ENCODE assay signal across 9 cellular contexts in genomic region chr14:20610002-20610765, GRCh38. TPM values are rescaled to one million over a fixed set of nuclear protein-coding genes. Genes with fewer than 3 reads are reported as not detected.
A peak's percentile ranks its signal among the peaks of the same experiment; 100 is the strongest.
DNase-seq lines count a peak whose midpoint lies in the region; ATAC-seq and TF ChIP-seq lines count a peak whose summit lies in the region.
"Had no signal": no experiment of that assay in that cellular context is flagged by ENCODE, and none has a peak within 500 bp of the region (broad histone marks: within the 10 kb centered on the region; RNA-seq: fewer than 3 reads in every experiment).

No MANE protein-coding gene starts in this region.

- H3K27ac ChIP-seq in HUES64 (ENCODE audit: low read depth, low read length) (no peak overlapping the region), esophagus squamous epithelium (peak overlapping the region; percentile 65 to 83 (median 76)), muscle layer of colon (ENCODE audit: low read depth, low read length) (peak overlapping the region; percentile 29)

- peaks cover 2% of the 10 kb centered on the region for H3K4me1 Mint-ChIP-seq in activated T-cell treated with anti-CD3 and anti-CD28 coated beads, Interleukin-2, amount 50 U/mL, for 24 hours (ENCODE audit: low read depth)

- H3K27ac Mint-ChIP-seq in activated T-cell treated with anti-CD3 and anti-CD28 coated beads, Interleukin-2, amount 50 U/mL, for 24 hours: no peak overlapping the region

- H3K9ac ChIP-seq in HUES64 (ENCODE audit: low read depth, low read length) (peak overlapping the region; percentile 67), muscle layer of colon (ENCODE audit: low read length) (peak overlapping the region; percentile 51)

- no peaks in the 10 kb centered on the region for H3K27me3 ChIP-seq in HUES64 (ENCODE audit: insufficient read depth, low read length)
- H3K27me3 ChIP-seq in esophagus squamous epithelium: no peaks in the 10 kb centered on the region
- no peaks in the 10 kb centered on the region for H3K27me3 ChIP-seq in muscle layer of colon (ENCODE audit: control insufficient read depth in 1 of 2, insufficient read depth in 2 of 2, low read length in 2 of 2)

- no peaks in the 10 kb centered on the region for H3K9me3 Mint-ChIP-seq in activated T-cell treated with anti-CD3 and anti-CD28 coated beads, Interleukin-2, amount 50 U/mL, for 24 hours

- no peaks in the 10 kb centered on the region for H3K27me3 Mint-ChIP-seq in activated T-cell treated with anti-CD3 and anti-CD28 coated beads, Interleukin-2, amount 50 U/mL, for 24 hours

- TF ChIP-seq CTCF in esophagus squamous epithelium (IDR thresholded peaks at IDR 0.05): no peak

- no peaks in the 10 kb centered on the region for H3K9me3 ChIP-seq in HUES64 (ENCODE audit: insufficient read depth, low read depth, low read length)
- no peaks in the 10 kb centered on the region for H3K9me3 ChIP-seq in esophagus squamous epithelium
- H3K9me3 ChIP-seq in muscle layer of colon (ENCODE audit: low read length): no peaks in the 10 kb centered on the region

- ATAC-seq in GM21447 (IDR thresholded peaks at IDR 0.05; ENCODE audit: unreplicated experiment): no peak

- DNase-seq in DMS114 treated with DMSO at 0.1 percent for 48 hours (lab: John Stamatoyannopoulos, UW; ENCODE audit: unreplicated experiment) (peak; percentile 72), OCI-M2 (lab: John Stamatoyannopoulos, UW; ENCODE audit: unreplicated experiment) (peak; percentile 93), esophagus squamous epithelium (lab: John Stamatoyannopoulos, UW) (no peak)
- DNase-seq in activated T-cell treated with anti-CD3 and anti-CD28 coated beads, Interleukin-2, amount 50 U/mL, for 24 hours: peak; percentile 88
- peak; percentile 93 for DNase-seq in stimulated activated CD8-positive, alpha-beta memory T cell treated with anti-CD3 and anti-CD28 coated beads, Interleukin-4, amount 100 ng/mL, for 48 hours

- peak overlapping the region; percentile 88 for H3K4me3 ChIP-seq in HUES64 (ENCODE audit: low read length)
- H3K4me3 ChIP-seq in esophagus squamous epithelium: peak overlapping the region; percentile 67 to 95 (median 80)
- H3K4me3 ChIP-seq in muscle layer of colon (ENCODE audit: low read depth in 1 of 2, low read length in 2 of 2): peak overlapping the region; percentile 46 to 88

- intact Hi-C loops in esophagus squamous epithelium (cut with DNase I): loop anchor here (5.0 to 10.0 kb wide), 2 partner anchors 268 to 365 kb away; partner anchors contain the start of gene PARP2

- H3K36me3 Mint-ChIP-seq in activated T-cell treated with anti-CD3 and anti-CD28 coated beads, Interleukin-2, amount 50 U/mL, for 24 hours (ENCODE audit: low read depth): no peaks in the 10 kb centered on the region

- H3K4me1 ChIP-seq in HUES64 (ENCODE audit: insufficient read depth, low read length) (peaks cover 11% of the 10 kb centered on the region), esophagus squamous epithelium (peaks cover 0 to 42% (median 6%) of the 10 kb centered on the region in 3 donors), muscle layer of colon (ENCODE audit: insufficient read depth, low read length) (peaks cover 15% of the 10 kb centered on the region)

- WGBS in HUES64: 20% methylated on average over 26 of the region's 27 CpGs
- 6% methylated on average over 27 of the region's 27 CpGs for WGBS in esophagus squamous epithelium, 2 donors

- no peaks in the 10 kb centered on the region for H3K36me3 ChIP-seq in HUES64 (ENCODE audit: insufficient read depth, low read length)
- H3K36me3 ChIP-seq in esophagus squamous epithelium: no peaks in the 10 kb centered on the region
- H3K36me3 ChIP-seq in muscle layer of colon (ENCODE audit: insufficient read depth, low read length): no peaks in the 10 kb centered on the region

- no peak overlapping the region for H3K4me3 Mint-ChIP-seq in activated T-cell treated with anti-CD3 and anti-CD28 coated beads, Interleukin-2, amount 50 U/mL, for 24 hours

- TF ChIP-seq POLR2A in esophagus squamous epithelium (IDR thresholded peaks at IDR 0.05): no peak

RNA-seq across cellular contexts. Expression of gene RNASE12, which starts 19.0 kb away (rescaled TPM):
- not detected for polyA plus RNA-seq in HUES64 (2013, experiment 1 of 2)
- polyA plus RNA-seq in HUES64 (2013, experiment 2 of 2): not detected
- not detected for total RNA-seq in esophagus squamous epithelium
- total RNA-seq: T-helper 2 cell treated with Interferon-gamma antibody and Interleukin-4, amounts not matched to agents 100 ng/mL and 5 ng/mL, for 36 hours had no signal

RNA-seq across cellular contexts. Expression of gene RNASE11, which starts 22.4 kb away (rescaled TPM):
- polyA plus RNA-seq in HUES64 (2013, experiment 1 of 2): not detected
- polyA plus RNA-seq in HUES64 (2013, experiment 2 of 2): not detected
- not detected for total RNA-seq in esophagus squamous epithelium
- total RNA-seq: T-helper 2 cell treated with Interferon-gamma antibody and Interleukin-4, amounts not matched to agents 100 ng/mL and 5 ng/mL, for 36 hours had no signal

RNA-seq across cellular contexts. Expression of gene OR6S1, which starts 31.3 kb away (rescaled TPM):
- not detected for polyA plus RNA-seq in HUES64 (2013, experiment 1 of 2)
- not detected for polyA plus RNA-seq in HUES64 (2013, experiment 2 of 2)
- not detected for total RNA-seq in esophagus squamous epithelium
- total RNA-seq: T-helper 2 cell treated with Interferon-gamma antibody and Interleukin-4, amounts not matched to agents 100 ng/mL and 5 ng/mL, for 36 hours had no signal

RNA-seq across cellular contexts. Expression of gene RNASE9, which starts 49.3 kb away (rescaled TPM):
- polyA plus RNA-seq in HUES64 (2013, experiment 1 of 2): not detected
- polyA plus RNA-seq in HUES64 (2013, experiment 2 of 2): not detected
- total RNA-seq in esophagus squamous epithelium: not detected
- total RNA-seq: T-helper 2 cell treated with Interferon-gamma antibody and Interleukin-4, amounts not matched to agents 100 ng/mL and 5 ng/mL, for 36 hours had no signal
